In the genomic region with DNA sequence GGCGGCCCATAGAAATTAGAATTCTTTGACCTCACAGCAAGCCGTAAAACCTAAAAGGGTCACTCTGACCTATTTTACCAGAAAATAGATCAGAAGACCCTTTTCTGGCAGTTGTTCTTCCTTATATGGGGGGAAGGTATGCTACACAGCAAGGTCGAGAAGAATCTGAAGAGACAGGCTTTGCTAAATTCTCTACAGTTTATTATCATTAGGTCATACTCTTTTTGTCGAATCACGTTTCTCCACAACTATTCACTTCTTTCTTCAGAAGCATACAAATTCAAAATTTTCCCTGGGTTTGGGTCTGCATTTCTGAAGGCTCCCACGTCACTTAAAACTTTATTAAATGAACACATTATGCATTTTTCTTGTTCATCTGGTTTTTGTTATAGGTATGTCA, we compare ENCODE assay signal across 26 cellular contexts.
"Had no signal": no experiment of that assay in that cellular context is flagged by ENCODE, and none has a peak within 500 bp of the region (broad histone marks: within the 10 kb centered on the region; RNA-seq: fewer than 3 reads in every experiment).

No MANE protein-coding gene starts in this region.

- ATAC-seq: left colon; left lung; lower lobe of right lung; mucosa of descending colon; naive thymus-derived CD4-positive, alpha-beta T cell; natural killer cell treated with Interleukin-12 subunit alpha and Interleukin-12 subunit beta and Interleukin-15 and Interleukin-18, amount 100 ng/mL, for 72 hours; right lobe of liver; stimulated activated naive B cell treated with anti-CD40 and anti-IgM and Interleukin-4, amounts not matched to agents 10 μg/mL and 1 μg/mL and 100 μg/mL, for 72 hours; stimulated activated naive CD8-positive, alpha-beta T cell treated with anti-CD3 and anti-CD28 coated beads, Interleukin-15, Interleukin-2, amounts not matched to agents 100 U/mL and 50 U/mL, for 24 hours had no signal

- H3K4me1 ChIP-seq: left lung, lower lobe of right lung, right atrium auricular region, right lobe of liver, stomach, testis, thyroid gland, transverse colon, uterus had no signal

- H3K36me3 ChIP-seq: left lung, lower lobe of right lung, ovary, right atrium auricular region, right lobe of liver, stomach, thyroid gland, transverse colon, uterus had no signal

- H3K27me3 ChIP-seq: left lung, ovary, right atrium auricular region, right lobe of liver, stomach, testis, thyroid gland, transverse colon, uterus had no signal

- H3K4me3 ChIP-seq: left lung, lower lobe of right lung, mucosa of descending colon, ovary, right atrium auricular region, right lobe of liver, stomach, testis, thyroid gland, transverse colon, uterus had no signal

- DNase-seq: hypothalamus; immature natural killer cell; kidney; left colon; left lung; lower lobe of right lung; mammary epithelial cell; mesenchymal stem cell; midbrain; mucosa of descending colon; naive thymus-derived CD4-positive, alpha-beta T cell; ovary; right lobe of liver; stimulated activated CD4-positive, alpha-beta T cell treated with anti-CD3 and anti-CD28 coated beads, Interleukin-12 subunit alpha, Interleukin-12 subunit beta, amount 100 ng/mL, for 4 hours; stimulated activated CD4-positive, alpha-beta T cell treated with anti-CD3 and anti-CD28 coated beads, Interleukin-15, amount 100 ng/mL, for 24 hours; stimulated activated CD4-positive, alpha-beta T cell treated with anti-CD3 and anti-CD28 coated beads, Interleukin-2, amount 100 ng/mL, for 24 hours; stimulated activated CD4-positive, alpha-beta T cell treated with anti-CD3 and anti-CD28 coated beads, Interleukin-4, amount 100 ng/mL, for 1 hour; stimulated activated naive B cell treated with anti-CD40 and anti-IgM and Interleukin-4, amounts not matched to agents 10 μg/mL and 1 μg/mL and 100 μg/mL, for 72 hours; stimulated activated naive CD8-positive, alpha-beta T cell treated with anti-CD3 and anti-CD28 coated beads, Interleukin-15, Interleukin-2, amounts not matched to agents 100 U/mL and 50 U/mL, for 24 hours; stomach; testis; thyroid gland; transverse colon; uterus had no signal

- H3K9me3 ChIP-seq: left lung, lower lobe of right lung, mucosa of descending colon, ovary, right atrium auricular region, right lobe of liver, stomach, testis, thyroid gland, transverse colon, uterus had no signal

- H3K27ac ChIP-seq: left lung, lower lobe of right lung, ovary, right atrium auricular region, right lobe of liver, stomach, testis, thyroid gland, transverse colon, uterus had no signal
